Comparison of ENCODE assay signal across 8 cellular contexts in the genomic region with DNA sequence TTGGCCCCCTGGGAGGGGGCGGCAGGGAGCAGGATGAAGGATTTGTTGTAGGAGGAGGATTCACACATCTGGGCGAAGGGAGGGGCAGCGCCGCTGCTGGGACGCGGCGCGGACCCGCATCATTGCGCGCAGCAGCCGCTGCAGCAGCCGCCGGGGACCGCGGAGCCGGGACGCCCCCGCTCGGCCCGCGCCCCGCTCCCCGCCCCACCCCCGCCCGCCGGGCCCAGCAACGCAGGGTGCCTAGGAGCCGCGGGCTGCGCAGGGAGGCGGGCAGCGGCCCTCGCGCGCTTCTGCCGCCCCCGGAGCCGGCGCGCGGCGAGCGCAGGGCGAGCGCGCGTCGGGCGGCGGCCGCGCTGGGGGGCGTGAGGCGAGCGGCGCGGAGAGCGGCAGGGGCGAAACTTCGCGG. TPM values are rescaled to one million over a fixed set of nuclear protein-coding genes. Genes with fewer than 3 reads are reported as not detected.
DNase-seq lines count a peak whose midpoint lies in the region; ATAC-seq, FAIRE-seq and TF ChIP-seq lines count a peak whose summit lies in the region.

No MANE protein-coding gene starts in this region.

- TF ChIP-seq POLR2A in GM12891 (IDR thresholded peaks at IDR 0.05; ENCODE audit: low read depth, low read length), result no peak

- H3K9me3 ChIP-seq in SJCRH30 (replicated peaks), result no peaks in the 10 kb centered on the region

- H3K36me3 ChIP-seq in SJCRH30, result no peaks in the 10 kb centered on the region

- no peak for FAIRE-seq in GM12891 (lab: Jason Lieb, UNC)
- FAIRE-seq in frontal cortex (lab: Jason Lieb, UNC), result no peak

- H3K4me3 ChIP-seq in SJCRH30 (peak overlapping the region; percentile 44), skeletal muscle cell (ENCODE audit: low read depth, low read length) (peak overlapping the region; percentile 60)

- H3K27me3 ChIP-seq in SJCRH30, result peaks cover 15% of the 10 kb centered on the region; the same call in 1 of the 2 replicates

- DNase-seq in GM12891 (ENCODE audit: insufficient read length, low spot score), result peak; percentile 5
- DNase-seq in SJCRH30, result no peak
- peak; percentile 29 to 61 for DNase-seq in frontal cortex (ENCODE audit: low spot score in 2 of 2)
- no peak for DNase-seq in skeletal muscle cell (ENCODE audit: low read depth)
- no peak for DNase-seq in DMS79 (lab: John Stamatoyannopoulos, UW)
- no peak for DNase-seq in HUDEP-2 (lab: John Stamatoyannopoulos, UW; ENCODE audit: unreplicated experiment in 76 of 76)
- no peak for DNase-seq in NCI-H82 (lab: John Stamatoyannopoulos, UW)

- H3K4me1 ChIP-seq in SJCRH30, result no peaks in the 10 kb centered on the region

- peak; percentile 12 for ATAC-seq in GM21825 (IDR thresholded peaks at IDR 0.05; ENCODE audit: unreplicated experiment)

- H3K27ac ChIP-seq in SJCRH30, result no peak overlapping the region

TF ChIP-seq in GM12891, 5 proteins besides CTCF, POLR2A, EP300 and RAD21:
- no peak for TF ChIP-seq PAX5 (IDR thresholded peaks at IDR 0.05; ENCODE audit: insufficient read depth, low read length, severe bottlenecking)
- no peak for TF ChIP-seq POLR2AphosphoS5 (IDR thresholded peaks at IDR 0.05; ENCODE audit: low read depth, low read length)
- no peak for TF ChIP-seq POU2F2 (IDR thresholded peaks at IDR 0.05; ENCODE audit: low read depth, low read length)
- TF ChIP-seq TAF1 (IDR thresholded peaks at IDR 0.05; ENCODE audit: low read depth, low read length), result no peak
- TF ChIP-seq SPI1 (IDR thresholded peaks at IDR 0.05; ENCODE audit: low read depth, low read length), result no peak

RNA-seq across cellular contexts. Expression of a gene that starts 0.2 kb away (rescaled TPM):
- polyA plus RNA-seq in GM12891 (2012; ENCODE audit: low read depth, missing spikeins), result not detected
- not detected in 2 replicates for total RNA-seq in SJCRH30 (2014; rRNA removed; shearing (Covaris generic))
- 109 TPM for total RNA-seq in frontal cortex

Comparison
In these comparisons a context has a peak if more than half of its experiments do, and no peak if none do; other contexts are left out.
1. DNase-seq: peak in GM12891 (single experiment) and frontal cortex (2 of 2); none in SJCRH30 (0 of 2), skeletal muscle cell (single experiment), DMS79 (single experiment), HUDEP-2 (0 of 76) and NCI-H82 (single experiment).
2. RNA of a gene that starts 0.2 kb away (total RNA-seq): 109 TPM in frontal cortex (single experiment); not detected in SJCRH30; every median in the first group is over 100 times any median in the second.